In the genomic region with DNA sequence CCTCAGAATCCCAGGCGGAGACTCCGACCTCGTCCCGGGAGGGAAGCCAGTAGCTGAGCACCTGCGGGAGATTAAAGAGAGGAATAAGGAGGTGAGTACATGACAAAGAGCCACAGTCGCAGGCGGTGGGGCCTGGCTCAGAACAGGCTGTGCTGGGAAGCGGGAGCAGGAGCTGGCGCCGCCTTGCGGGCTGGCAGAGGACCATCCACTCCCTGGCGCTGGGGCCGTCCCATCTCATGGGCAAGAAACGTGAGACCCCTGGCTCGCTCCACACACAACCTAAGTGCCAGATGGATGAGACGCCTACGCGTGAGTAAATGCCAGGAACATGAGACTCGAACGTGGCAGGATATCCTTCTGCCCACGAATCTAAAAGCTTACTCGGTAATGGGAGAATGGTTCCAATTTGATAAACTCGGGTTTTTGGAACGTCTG, we compare ENCODE assay signal across 9 cellular contexts. TPM values are rescaled to one million over a fixed set of nuclear protein-coding genes. Genes with fewer than 3 reads are reported as not detected.
DNase-seq lines count a peak whose midpoint lies in the region; ATAC-seq and TF ChIP-seq lines count a peak whose summit lies in the region.
"Had no signal": no experiment of that assay in that cellular context is flagged by ENCODE, and none has a peak within 500 bp of the region (broad histone marks: within the 10 kb centered on the region; RNA-seq: fewer than 3 reads in every experiment).

No MANE protein-coding gene starts in this region.

- H3K4me3 ChIP-seq in cardiac fibroblast (replicated peaks in 1 of 2; ENCODE audit: low read depth in 2 of 2, low read length in 2 of 2) (no peak overlapping the region), spleen (no peak overlapping the region)

- intact Hi-C loops in spleen (cut with DNase I; ENCODE audit: low total_unique reads), result no loop called here

- POLR2A ChIA-PET in HEK293T (lab: Yijun Ruan, JAX), result interaction anchor here (2.4 kb wide), 1 partner anchor 13 kb away, joined by 5 read pairs; no protein-coding TSS in a partner anchor

- no peak for TF ChIP-seq POLR2A in spleen (IDR thresholded peaks at IDR 0.05)

- CTCF ChIA-PET in HEK293T (lab: Yijun Ruan, JAX), result interaction anchor here (1.6 kb wide), 1 partner anchor 12 kb away, joined by 4 read pairs; no protein-coding TSS in a partner anchor

- no peak overlapping the region for H3K27ac ChIP-seq in spleen

- WGBS in spleen, 5 donors, result 43 to 85% (median 52%) methylated on average over 24 of the region's 24 CpGs

- TF ChIP-seq CTCF in cardiac fibroblast (IDR thresholded peaks at IDR 0.05; ENCODE audit: low read depth, low read length), result peak; percentile 88
- TF ChIP-seq CTCF in spleen (IDR thresholded peaks at IDR 0.05 in 8 of 11, conservative IDR thresholded peaks at IDR 0.05 in 3 of 11), result peak in 8 of 11 experiments; percentile 14 to 73 (median 54)

- no peak for ATAC-seq in GM21528 (IDR thresholded peaks at IDR 0.05; ENCODE audit: low FRiP score, unreplicated experiment)

- H3K36me3 ChIP-seq in spleen, result peaks cover 0 to 4% (median 0%) of the 10 kb centered on the region in 6 donors

- H3K27me3 ChIP-seq in spleen (replicated peaks in 1 of 7), result peaks cover 0 to 11% (median 6%) of the 10 kb centered on the region in 7 donors

- peaks cover 0 to 35% (median 17%) of the 10 kb centered on the region in 6 donors for H3K4me1 ChIP-seq in spleen

- peak; percentile 88 for DNase-seq in GM03348 (ENCODE audit: low spot score)
- DNase-seq in NCI-H2227 (lab: John Stamatoyannopoulos, UW; ENCODE audit: unreplicated experiment), result peak; percentile 70
- DNase-seq in cardiac fibroblast (ENCODE audit: low read depth in 2 of 2), result peak; percentile 75 to 93
- peak; percentile 80 for DNase-seq in iris pigment epithelial cell (ENCODE audit: low read depth)
- DNase-seq in spleen, result peak; percentile 80
- DNase-seq in HEK293T (ENCODE audit: extremely low spot score), result no peak
- no peak for DNase-seq in activated CD4-positive, alpha-beta T cell treated with anti-CD3 and anti-CD28 coated beads, Interleukin-2, amount 50 U/mL, for 4 hours
- DNase-seq: natural killer cell had no signal

- H3K9me3 ChIP-seq in spleen, result no peaks in the 10 kb centered on the region

TF ChIP-seq in HEK293T, 16 proteins besides CTCF, POLR2A, EP300 and RAD21:
- no peak for TF ChIP-seq BHLHE40 (IDR thresholded peaks at IDR 0.05; ENCODE audit: borderline replicate concordance)
- no peak for TF ChIP-seq ARNT (IDR thresholded peaks at IDR 0.05)
- no peak for TF ChIP-seq PKNOX1 (IDR thresholded peaks at IDR 0.05)
- TF ChIP-seq SP1 (IDR thresholded peaks at IDR 0.05), result no peak
- no peak for TF ChIP-seq HDGF (IDR thresholded peaks at IDR 0.05; ENCODE audit: borderline replicate concordance)
- no peak for TF ChIP-seq ELF4 (IDR thresholded peaks at IDR 0.05)
- TF ChIP-seq FOXM1 (IDR thresholded peaks at IDR 0.05; ENCODE audit: borderline replicate concordance), result no peak
- no peak for TF ChIP-seq SUZ12 (IDR thresholded peaks at IDR 0.05)
- no peak for TF ChIP-seq ZNF384 (IDR thresholded peaks at IDR 0.05)
- TF ChIP-seq CTBP1 (IDR thresholded peaks at IDR 0.05; ENCODE audit: borderline replicate concordance), result no peak
- no peak for TF ChIP-seq LEF1 (IDR thresholded peaks at IDR 0.05; ENCODE audit: borderline replicate concordance)
- TF ChIP-seq NFRKB (IDR thresholded peaks at IDR 0.05), result no peak
- TF ChIP-seq TARDBP (IDR thresholded peaks at IDR 0.05), result no peak
- TF ChIP-seq L3MBTL2 (conservative IDR thresholded peaks at IDR 0.05), result no peak
- TF ChIP-seq FOXA1 (IDR thresholded peaks at IDR 0.05), result no peak
- no peak for TF ChIP-seq FOXK2 (IDR thresholded peaks at IDR 0.05)

RNA-seq across cellular contexts. Expression of gene CEND1, which starts 6.3 kb away (rescaled TPM):
- under 1 TPM in 1 of 7 donors, not detected in 6; 0.42 TPM for total RNA-seq in spleen
- polyA plus RNA-seq in spleen, result under 1 TPM in 2 of 3 donors, not detected in 1; 0.29 to 0.42 TPM
- total RNA-seq: natural killer cell had no signal

RNA-seq across cellular contexts. Expression of gene GATD1, which starts 6.3 kb away (rescaled TPM):
- 10 to 100 TPM; 26.0 to 56.4 (median 50.9) TPM for total RNA-seq in spleen
- polyA plus RNA-seq in spleen, result 10 to 100 TPM; 13.9 to 44.5 (median 17.4) TPM

RNA-seq across cellular contexts. Expression of gene SLC25A22, which starts 14.5 kb away (rescaled TPM):
- total RNA-seq in spleen, result 10 to 100 TPM in 6 of 7 donors, 1 to 10 TPM in 1; 8.9 to 23.2 (median 14.5) TPM
- polyA plus RNA-seq in spleen, result 10 to 100 TPM in 1 of 3 donors, 1 to 10 TPM in 2; 6.3 to 14.5 (median 8.5) TPM

RNA-seq across cellular contexts. Expression of gene PIDD1, which starts 21.4 kb away (rescaled TPM):
- 10 to 100 TPM; 18.1 to 26.4 (median 19.3) TPM for total RNA-seq in spleen
- polyA plus RNA-seq in spleen, result 10 to 100 TPM; 16.8 to 42.7 (median 32.8) TPM

RNA-seq across cellular contexts. Expression of gene RPLP2, which starts 26.2 kb away (rescaled TPM):
- total RNA-seq in spleen, result 1,000 to 10,000 TPM in 4 of 7 donors, 100 to 1,000 TPM in 3; 514 to 2,829 (median 2,309) TPM
- polyA plus RNA-seq in spleen, result 1,000 to 10,000 TPM; 3,174 to 3,944 (median 3,784) TPM

Comparison
In these comparisons a context has a peak if more than half of its experiments do, and no peak if none do; other contexts are left out.
1. DNase-seq: peak in GM03348 (single experiment), NCI-H2227 (single experiment), cardiac fibroblast (2 of 2), iris pigment epithelial cell (single experiment) and spleen (single experiment); none in HEK293T (single experiment) and activated CD4-positive, alpha-beta T cell treated with anti-CD3 and anti-CD28 coated beads, Interleukin-2, amount 50 U/mL, for 4 hours (0 of 2).